23 cellular contexts compared by ENCODE assay signal in genomic region chr4:156614536-156614935, GRCh38.
"Had no signal": no experiment of that assay in that cellular context is flagged by ENCODE, and none has a peak within 500 bp of the region (broad histone marks: within the 10 kb centered on the region; RNA-seq: fewer than 3 reads in every experiment).

No MANE protein-coding gene starts in this region.

- H3K4me1 ChIP-seq: adrenal gland, esophagus squamous epithelium, gastroesophageal sphincter, prostate gland, stomach, suprapubic skin had no signal

- H3K9me3 ChIP-seq: adrenal gland, esophagus squamous epithelium, gastroesophageal sphincter, mucosa of descending colon, prostate gland, stomach, suprapubic skin, tibial nerve had no signal

- H3K27ac Mint-ChIP-seq: endodermal cell; memory B cell; naive B cell; neural progenitor cell; stimulated activated memory B cell treated with anti-CD40 and anti-IgM and Interleukin-4, amounts not matched to agents 10 μg/mL and 1 μg/mL and 100 μg/mL, for 72 hours had no signal

- H3K36me3 ChIP-seq: adrenal gland, esophagus squamous epithelium, gastroesophageal sphincter, neural progenitor cell, prostate gland, stomach, suprapubic skin, tibial nerve had no signal

- H3K4me3 Mint-ChIP-seq: activated naive CD4-positive, alpha-beta T cell treated with anti-CD3 and anti-CD28 coated beads, Interleukin-2, amount 50 U/mL, for 24 hours; endodermal cell; memory B cell; naive B cell; neural progenitor cell; stimulated activated memory B cell treated with anti-CD40 and anti-IgM and Interleukin-4, amounts not matched to agents 10 μg/mL and 1 μg/mL and 100 μg/mL, for 72 hours had no signal

- H3K36me3 Mint-ChIP-seq: activated naive CD4-positive, alpha-beta T cell treated with anti-CD3 and anti-CD28 coated beads, Interleukin-2, amount 50 U/mL, for 24 hours; memory B cell; naive B cell; neural progenitor cell; stimulated activated memory B cell treated with anti-CD40 and anti-IgM and Interleukin-4, amounts not matched to agents 10 μg/mL and 1 μg/mL and 100 μg/mL, for 72 hours had no signal

- H3K27ac ChIP-seq: adrenal gland, esophagus squamous epithelium, gastroesophageal sphincter, neural progenitor cell, prostate gland, stomach, suprapubic skin, tibial nerve had no signal

- H3K9ac ChIP-seq: neural progenitor cell had no signal

- H2AFZ ChIP-seq: neural progenitor cell had no signal

- H3K4me3 ChIP-seq: adrenal gland, esophagus squamous epithelium, gastroesophageal sphincter, mucosa of descending colon, neural progenitor cell, prostate gland, skin epidermis, stomach, suprapubic skin, tibial nerve had no signal

- DNase-seq: activated gamma-delta T cell treated with Interleukin-2 at 50 U/mL for 16 hours; activated T-cell treated with anti-CD3 and anti-CD28 coated beads, Interleukin-2, amount 50 U/mL, for 1 hour; adrenal gland; cerebellar nuclear complex; cortex of kidney; endodermal cell; esophagus squamous epithelium; head of caudate nucleus; left ventricle myocardium superior; mucosa of descending colon; naive B cell; stimulated activated CD4-positive, alpha-beta T cell treated with anti-CD3 and anti-CD28 coated beads, Interleukin-2, amount 100 ng/mL, for 24 hours; stomach; T-helper 1 cell had no signal

- H3K4me1 Mint-ChIP-seq: activated naive CD4-positive, alpha-beta T cell treated with anti-CD3 and anti-CD28 coated beads, Interleukin-2, amount 50 U/mL, for 24 hours; memory B cell; naive B cell; stimulated activated memory B cell treated with anti-CD40 and anti-IgM and Interleukin-4, amounts not matched to agents 10 μg/mL and 1 μg/mL and 100 μg/mL, for 72 hours had no signal

- H3K27me3 Mint-ChIP-seq: activated naive CD4-positive, alpha-beta T cell treated with anti-CD3 and anti-CD28 coated beads, Interleukin-2, amount 50 U/mL, for 24 hours; memory B cell; naive B cell; stimulated activated memory B cell treated with anti-CD40 and anti-IgM and Interleukin-4, amounts not matched to agents 10 μg/mL and 1 μg/mL and 100 μg/mL, for 72 hours had no signal

- H3K9me3 Mint-ChIP-seq: endodermal cell; memory B cell; neural progenitor cell; stimulated activated memory B cell treated with anti-CD40 and anti-IgM and Interleukin-4, amounts not matched to agents 10 μg/mL and 1 μg/mL and 100 μg/mL, for 72 hours had no signal

- H3K27me3 ChIP-seq: adrenal gland, esophagus squamous epithelium, gastroesophageal sphincter, neural progenitor cell, stomach, suprapubic skin, tibial nerve had no signal
